Comparison of ENCODE assay signal across 20 cellular contexts in the genomic region with DNA sequence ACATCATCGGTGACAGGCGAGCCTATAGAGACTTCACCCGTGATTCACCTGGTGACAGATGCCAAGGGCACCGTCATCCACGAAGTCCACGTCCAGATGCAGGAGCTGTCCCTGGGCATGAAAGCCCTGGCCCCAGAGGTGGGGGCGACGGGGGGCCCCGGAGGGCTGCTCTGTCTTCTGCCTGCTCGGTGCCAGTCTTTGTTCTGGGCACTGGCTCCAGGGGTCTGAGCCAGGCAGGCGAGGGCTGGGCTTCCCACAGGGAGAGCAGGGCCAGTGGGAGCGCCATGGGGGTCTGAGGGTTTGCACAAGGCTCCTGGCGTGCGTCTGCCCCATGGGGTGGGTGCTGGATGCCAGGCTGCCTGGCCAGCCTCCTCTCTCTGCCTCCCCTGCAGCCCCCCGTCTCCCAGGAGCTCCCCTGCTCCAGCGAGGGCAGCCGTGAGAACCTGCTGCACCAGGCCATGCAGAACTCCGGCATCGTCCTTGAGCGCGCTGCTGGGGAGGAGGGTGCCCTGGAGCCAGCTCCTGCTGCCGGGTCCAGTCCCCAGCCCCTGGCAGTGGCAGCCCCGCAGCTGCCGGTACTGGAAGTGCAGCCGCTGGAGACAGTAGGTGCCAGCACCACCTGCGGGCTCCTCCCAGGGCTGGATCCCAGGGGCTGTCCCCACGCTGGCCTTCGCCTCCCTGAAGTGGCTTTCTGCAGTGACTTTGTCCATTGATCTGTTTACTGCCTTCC. TPM values are rescaled to one million over a fixed set of nuclear protein-coding genes. Genes with fewer than 3 reads are reported as not detected.
"Had no signal": no experiment of that assay in that cellular context is flagged by ENCODE, and none has a peak within 500 bp of the region (broad histone marks: within the 10 kb centered on the region; RNA-seq: fewer than 3 reads in every experiment).

No MANE protein-coding gene starts in this region.

- H3K4me3 Mint-ChIP-seq: naive thymus-derived CD4-positive, alpha-beta T cell; nephron progenitor cell; stimulated activated memory B cell treated with anti-CD40 and anti-IgM and Interleukin-4, amounts not matched to agents 10 μg/mL and 1 μg/mL and 100 μg/mL, for 72 hours had no signal

- H3K4me3 ChIP-seq: colonic mucosa, hepatocyte, spleen, testis, transverse colon had no signal

- H3K9me3 Mint-ChIP-seq: naive thymus-derived CD4-positive, alpha-beta T cell; nephron progenitor cell; stimulated activated memory B cell treated with anti-CD40 and anti-IgM and Interleukin-4, amounts not matched to agents 10 μg/mL and 1 μg/mL and 100 μg/mL, for 72 hours; stimulated activated naive CD8-positive, alpha-beta T cell treated with anti-CD3 and anti-CD28 coated beads, Interleukin-15, amount 100 ng/mL, for 72 hours had no signal

- H3K9me3 ChIP-seq: colonic mucosa, neutrophil, spleen, testis, transverse colon had no signal

- DNase-seq: colonic mucosa; dermis blood vessel endothelial cell; erythroblast; foreskin melanocyte; head of caudate nucleus; kidney glomerular epithelial cell; mammary epithelial cell; naive thymus-derived CD4-positive, alpha-beta T cell; nephron progenitor cell; stimulated activated CD4-positive, alpha-beta T cell treated with anti-CD3 and anti-CD28 coated beads, Interleukin-15, amount 100 ng/mL, for 24 hours; stimulated activated CD4-positive, alpha-beta T cell treated with anti-CD3 and anti-CD28 coated beads, Interleukin-1b, Interleukin-23, amount 100 ng/mL, for 48 hours; stimulated activated CD4-positive, alpha-beta T cell treated with anti-CD3 and anti-CD28 coated beads, Interleukin-4, amount 100 ng/mL, for 24 hours; stimulated activated naive CD8-positive, alpha-beta T cell treated with anti-CD3 and anti-CD28 coated beads, Interleukin-15, amount 100 ng/mL, for 72 hours; testis; transverse colon had no signal

- H3K4me1 Mint-ChIP-seq: nephron progenitor cell; stimulated activated memory B cell treated with anti-CD40 and anti-IgM and Interleukin-4, amounts not matched to agents 10 μg/mL and 1 μg/mL and 100 μg/mL, for 72 hours had no signal

- H3K27me3 Mint-ChIP-seq: naive thymus-derived CD4-positive, alpha-beta T cell; stimulated activated memory B cell treated with anti-CD40 and anti-IgM and Interleukin-4, amounts not matched to agents 10 μg/mL and 1 μg/mL and 100 μg/mL, for 72 hours had no signal

- H3K27ac ChIP-seq: colonic mucosa, hepatocyte, neutrophil, spleen, testis, transverse colon had no signal

- H3K27ac Mint-ChIP-seq: nephron progenitor cell; stimulated activated memory B cell treated with anti-CD40 and anti-IgM and Interleukin-4, amounts not matched to agents 10 μg/mL and 1 μg/mL and 100 μg/mL, for 72 hours had no signal

- FAIRE-seq: endothelial cell of umbilical vein had no signal

RNA-seq across cellular contexts. Expression of gene DNASE1L2, which starts 3.0 kb away (rescaled TPM):
- polyA plus RNA-seq: naive thymus-derived CD4-positive, alpha-beta T cell had no signal
